8 cellular contexts compared by ENCODE assay signal in the genomic region with DNA sequence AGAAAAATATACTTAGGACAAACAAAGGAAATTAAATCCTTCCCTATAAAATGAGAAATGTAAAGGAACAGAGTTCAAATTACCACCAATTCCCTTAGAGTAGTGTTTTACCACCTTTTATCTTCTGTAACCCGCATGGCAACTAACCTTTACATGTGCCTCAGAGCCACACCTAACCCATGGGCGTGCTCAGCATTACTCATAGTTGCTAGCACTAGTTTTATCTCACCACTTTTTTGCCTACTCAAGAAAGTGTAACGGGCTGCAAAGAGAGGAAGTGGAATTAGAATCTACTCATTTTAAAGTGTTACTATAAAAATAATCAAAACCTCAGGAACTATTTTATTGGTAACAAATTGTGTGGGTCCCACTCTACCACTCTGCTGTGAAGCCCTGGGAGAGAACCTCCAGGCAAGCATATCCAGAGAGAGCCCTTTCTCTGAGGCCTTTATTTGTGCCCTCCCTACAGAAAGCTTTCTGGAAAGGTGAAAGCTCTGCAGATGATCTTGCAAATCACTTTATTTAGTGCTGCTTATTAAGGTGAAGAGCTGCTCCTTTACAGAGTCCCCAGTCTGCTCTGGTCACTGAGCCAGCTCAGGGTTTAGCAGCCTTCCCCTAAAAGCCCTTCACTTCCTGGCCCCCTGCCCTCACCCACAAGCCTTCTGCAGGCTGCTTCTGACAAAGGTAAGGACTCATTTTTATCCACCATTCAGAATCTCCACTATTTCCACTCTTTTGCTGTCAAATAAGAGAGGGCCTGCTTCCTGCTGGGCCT.
A peak's percentile ranks its signal among the peaks of the same experiment; 100 is the strongest.
DNase-seq lines count a peak whose midpoint lies in the region; ATAC-seq and TF ChIP-seq lines count a peak whose summit lies in the region.

No MANE protein-coding gene starts in this region.

- TF ChIP-seq CTCF in activated B cell treated with CpG ODN at 0.5 μM for 24 hours (IDR thresholded peaks at IDR 0.05), result no peak

- H3K27me3 Mint-ChIP-seq in activated B cell treated with CpG ODN at 0.5 μM for 24 hours, result no peaks in the 10 kb centered on the region

- CTCF ChIA-PET in activated B cell treated with CpG ODN at 0.5 μM for 24 hours (lab: Charles Lee), result interaction anchor here (1.5 kb wide), 1 partner anchor 144 kb away, joined by 4 read pairs; no protein-coding TSS in a partner anchor

- H3K27ac Mint-ChIP-seq in activated B cell treated with CpG ODN at 0.5 μM for 24 hours, result peak overlapping the region; percentile 78

- ATAC-seq in GM19043 (IDR thresholded peaks at IDR 0.05; ENCODE audit: low read depth, unreplicated experiment) (peak; percentile 77), HG03097 (IDR thresholded peaks at IDR 0.05; ENCODE audit: low FRiP score, unreplicated experiment) (peak; percentile 61), activated B cell treated with CpG ODN at 0.5 μM for 24 hours (ENCODE audit: low read depth) (peak; percentile 99), esophagus mucosa (peak; percentile 94)

- POLR2A ChIA-PET in activated B cell treated with CpG ODN at 0.5 μM for 24 hours (lab: Charles Lee), result no interaction called here

- no peaks in the 10 kb centered on the region for H3K36me3 Mint-ChIP-seq in activated B cell treated with CpG ODN at 0.5 μM for 24 hours (ENCODE audit: low read depth)

- H3K4me1 Mint-ChIP-seq in activated B cell treated with CpG ODN at 0.5 μM for 24 hours, result peaks cover 37% of the 10 kb centered on the region

- peaks cover 2% of the 10 kb centered on the region for H3K9me3 Mint-ChIP-seq in activated B cell treated with CpG ODN at 0.5 μM for 24 hours

- intact Hi-C loops in activated B cell treated with CpG ODN at 0.5 μM for 24 hours (cut with micrococcal nuclease), result loop anchor here (2.0 to 5.0 kb wide), 2 partner anchors 35 to 100 kb away; partner anchors contain the start of gene TRABD2A

- DNase-seq in activated B cell treated with CpG ODN at 0.5 μM for 24 hours, result no peak
- peak; percentile 18 to 34 for DNase-seq in stimulated activated CD8-positive, alpha-beta memory T cell treated with anti-CD3 and anti-CD28 coated beads, Interleukin-7, amount 100 ng/mL, for 48 hours (ENCODE audit: extremely low read depth in 1 of 2, low read depth in 1 of 2)
- no peak for DNase-seq in dedifferentiated amniotic fluid mesenchymal stem cell (ENCODE audit: extremely low spot score)
- DNase-seq in COLO668 (lab: John Stamatoyannopoulos, UW; ENCODE audit: unreplicated experiment), result no peak
- no peak for DNase-seq in OCI-M2 (lab: John Stamatoyannopoulos, UW; ENCODE audit: unreplicated experiment)

- peak overlapping the region; percentile 28 for H3K4me3 Mint-ChIP-seq in activated B cell treated with CpG ODN at 0.5 μM for 24 hours

Comparison
In these comparisons a context has a peak if more than half of its experiments do, and no peak if none do; other contexts are left out.
1. DNase-seq: peak in stimulated activated CD8-positive, alpha-beta memory T cell treated with anti-CD3 and anti-CD28 coated beads, Interleukin-7, amount 100 ng/mL, for 48 hours (2 of 2); none in activated B cell treated with CpG ODN at 0.5 μM for 24 hours (single experiment), dedifferentiated amniotic fluid mesenchymal stem cell (single experiment), COLO668 (single experiment) and OCI-M2 (single experiment).
2. Peak in every context shown above with its lines, with median percentiles within 50 percentile points of each other: ATAC-seq.